8 cellular contexts compared by ENCODE assay signal in genomic region chr2:203909192-203909945, GRCh38. TPM values are rescaled to one million over a fixed set of nuclear protein-coding genes. Genes with fewer than 3 reads are reported as not detected.
DNase-seq lines count a peak whose midpoint lies in the region; ATAC-seq, FAIRE-seq and TF ChIP-seq lines count a peak whose summit lies in the region.

No MANE protein-coding gene starts in this region.

- no TSS peak for BruUV-seq in GM12878 (replicated peaks; lab: Mats Ljungman, UMichigan)

- no peak overlapping the region for H3K4me2 ChIP-seq in GM12878 (ENCODE audit: control insufficient read depth, insufficient read depth)

- SMC1A ChIA-PET in GM12878 (lab: Charles Lee; ENCODE audit: uncharacterized antibody, unreplicated experiment), result interaction anchor here (0.5 to 0.8 kb wide), 4 partner anchors 8 to 823 kb away, joined by 3 to 4 read pairs (median 4); no protein-coding TSS in a partner anchor

- CTCF ChIA-PET in GM12878 (lab: Yijun Ruan, JAX), result interaction anchor here (0.6 to 1.5 kb wide), 4 partner anchors 92 to 442 kb away, joined by 3 read pairs; no protein-coding TSS in a partner anchor

- no peaks in the 10 kb centered on the region for H3K9me3 ChIP-seq in GM12878 (replicated peaks; ENCODE audit: control insufficient read depth, insufficient read depth, low read length)

- H3K4me1 ChIP-seq in GM12878 (ENCODE audit: control insufficient read depth, insufficient read depth, low read length), result peaks cover 4% of the 10 kb centered on the region; the same call in 1 of the 2 replicates

- no peaks in the 10 kb centered on the region for H3K9me3 Mint-ChIP-seq in immature natural killer cell
- H3K9me3 Mint-ChIP-seq in stimulated activated effector memory CD8-positive, alpha-beta T cell treated with anti-CD3 and anti-CD28 coated beads, Interleukin-12 subunit alpha, Interleukin-12 subunit beta, amount 100 ng/mL, for 72 hours, result no peaks in the 10 kb centered on the region

- WGBS in GM12878 (ENCODE audit: insufficient coverage, insufficient replicate concordance, low lambda C conversion rate, missing lambda C conversion rate), result 34% methylated on average over 8 of the region's 8 CpGs

- POLR2A ChIA-PET in GM12878 (lab: Charles Lee), result no interaction called here

- 0 out of 4 replicates have a peak, but pooled peaks cover 0 to 5% of the 10 kb centered on the region in 2 experiments for H3K27me3 ChIP-seq in GM12878 (replicated peaks in 1 of 2; ENCODE audit: control insufficient read depth in 2 of 2, insufficient read depth in 2 of 2, low read length in 1 of 2)

- intact Hi-C loops in GM12878 (cut with micrococcal nuclease; ENCODE audit: unreplicated experiment), result loop anchor here (5.0 kb wide), 1 partner anchor 427 kb away; no protein-coding TSS in a partner anchor

- no peak for TF ChIP-seq EP300 in GM12878 (IDR thresholded peaks at IDR 0.05; ENCODE audit: borderline replicate concordance in 1 of 2, control insufficient read depth in 1 of 2, low read depth in 2 of 2, low read length in 2 of 2)

- no peaks in the 10 kb centered on the region for H3K79me2 ChIP-seq in GM12878 (ENCODE audit: control insufficient read depth, insufficient read depth, low read length)

- no peak overlapping the region for H3K9ac ChIP-seq in GM12878 (ENCODE audit: control insufficient read depth, insufficient read depth, low read length)

- no peak overlapping the region for H3K27ac Mint-ChIP-seq in immature natural killer cell
- H3K27ac Mint-ChIP-seq in stimulated activated effector memory CD8-positive, alpha-beta T cell treated with anti-CD3 and anti-CD28 coated beads, Interleukin-12 subunit alpha, Interleukin-12 subunit beta, amount 100 ng/mL, for 72 hours, result peak overlapping the region; percentile 52

- H3K36me3 ChIP-seq in GM12878 (ENCODE audit: control insufficient read depth in 2 of 2, insufficient read depth in 2 of 2, low read length in 1 of 2), result no peaks in the 10 kb centered on the region

- H3K4me3 Mint-ChIP-seq in immature natural killer cell, result no peak overlapping the region
- peak overlapping the region; percentile 7 for H3K4me3 Mint-ChIP-seq in stimulated activated effector memory CD8-positive, alpha-beta T cell treated with anti-CD3 and anti-CD28 coated beads, Interleukin-12 subunit alpha, Interleukin-12 subunit beta, amount 100 ng/mL, for 72 hours

- DNase-seq in AG08395 (ENCODE audit: low spot score), result peak; percentile 76
- peak; percentile 10 for DNase-seq in GM12865 (ENCODE audit: low read depth)
- peak; percentile 30 for DNase-seq in NCI-H748 treated with DMSO at 0.1 percent for 48 hours (lab: John Stamatoyannopoulos, UW)
- no peak for DNase-seq in GM12878 (ENCODE audit: low read depth, low spot score)
- peak in 2 of 3 donors; percentile 3 to 14 for DNase-seq in immature natural killer cell
- no peak for DNase-seq in stimulated activated effector memory CD8-positive, alpha-beta T cell treated with anti-CD3 and anti-CD28 coated beads, Interleukin-12 subunit alpha, Interleukin-12 subunit beta, amount 100 ng/mL, for 72 hours (ENCODE audit: low spot score in 2 of 2)
- DNase-seq in HK-2 (ENCODE audit: unreplicated experiment), result no peak

- TF ChIP-seq POLR2A in GM12878 (IDR thresholded peaks at IDR 0.05; ENCODE audit: low read depth, low read length), result no peak

- H3K4me1 Mint-ChIP-seq in immature natural killer cell, result peaks cover 0 to 3% of the 10 kb centered on the region in 2 donors
- H3K4me1 Mint-ChIP-seq in stimulated activated effector memory CD8-positive, alpha-beta T cell treated with anti-CD3 and anti-CD28 coated beads, Interleukin-12 subunit alpha, Interleukin-12 subunit beta, amount 100 ng/mL, for 72 hours, result peaks cover 25% of the 10 kb centered on the region

- H2AFZ ChIP-seq in GM12878 (ENCODE audit: control insufficient read depth, low read depth, low read length), result no peak overlapping the region

- no peak overlapping the region for H3K27ac ChIP-seq in GM12878 (ENCODE audit: control insufficient read depth, insufficient read depth)

- RAD21 ChIA-PET in GM12878 (lab: Charles Lee; ENCODE audit: unreplicated experiment), result no interaction called here

- H3K4me3 ChIP-seq in GM12865 (ENCODE audit: low read depth, low read length), result no peak overlapping the region
- H3K4me3 ChIP-seq in GM12878, result no peak overlapping the region

- no peaks in the 10 kb centered on the region for H4K20me1 ChIP-seq in GM12878 (ENCODE audit: control insufficient read depth, insufficient read depth)

- in situ Hi-C loops in GM12878 (cut with MboI), result no loop called here

- no peak for FAIRE-seq in GM12878 (lab: Jason Lieb, UNC)

- no peaks in the 10 kb centered on the region for H3K36me3 Mint-ChIP-seq in immature natural killer cell
- H3K36me3 Mint-ChIP-seq in stimulated activated effector memory CD8-positive, alpha-beta T cell treated with anti-CD3 and anti-CD28 coated beads, Interleukin-12 subunit alpha, Interleukin-12 subunit beta, amount 100 ng/mL, for 72 hours, result no peaks in the 10 kb centered on the region

- TF ChIP-seq CTCF in GM12865 (IDR thresholded peaks at IDR 0.05; ENCODE audit: insufficient read depth, low read depth, low read length, missing control alignments), result peak; percentile 36
- TF ChIP-seq CTCF in GM12878 (IDR thresholded peaks at IDR 0.05 in 2 of 3, conservative IDR thresholded peaks at IDR 0.05 in 1 of 3; ENCODE audit: control insufficient read depth in 2 of 3, extremely low read depth in 1 of 3, insufficient read depth in 1 of 3, low read depth in 3 of 3, low read length in 3 of 3), result peak; percentile 38 to 40 (median 39); a peak in 4 of 6 replicates

- H3K27me3 Mint-ChIP-seq in immature natural killer cell (ENCODE audit: low read depth in 3 of 3), result peaks cover 0 to 4% (median 4%) of the 10 kb centered on the region in 3 donors

- ATAC-seq in GM12878, result peak; percentile 40; the same call in 1 of the 3 replicates
- ATAC-seq in stimulated activated effector memory CD8-positive, alpha-beta T cell treated with anti-CD3 and anti-CD28 coated beads, Interleukin-12 subunit alpha, Interleukin-12 subunit beta, amount 100 ng/mL, for 72 hours, result peak; percentile 76
- ATAC-seq in GM18907 (IDR thresholded peaks at IDR 0.05; ENCODE audit: unreplicated experiment), result no peak

- TF ChIP-seq RAD21 in GM12878 (IDR thresholded peaks at IDR 0.05; ENCODE audit: insufficient read depth, low read depth, low read length), result peak; percentile 67

TF ChIP-seq in GM12878, 131 proteins besides CTCF, POLR2A, EP300 and RAD21:
- TF ChIP-seq SPI1 (IDR thresholded peaks at IDR 0.05; ENCODE audit: borderline replicate concordance, insufficient read depth, low read depth, low read length) (peak; percentile 33; the same call in 1 of the 2 replicates), KDM1A (IDR thresholded peaks at IDR 0.05; ENCODE audit: borderline replicate concordance) (no peak), SMC3 (IDR thresholded peaks at IDR 0.05; ENCODE audit: borderline replicate concordance, low read length) (peak; percentile 30; the same call in 1 of the 2 replicates)
- TF ChIP-seq, protein P1, sequence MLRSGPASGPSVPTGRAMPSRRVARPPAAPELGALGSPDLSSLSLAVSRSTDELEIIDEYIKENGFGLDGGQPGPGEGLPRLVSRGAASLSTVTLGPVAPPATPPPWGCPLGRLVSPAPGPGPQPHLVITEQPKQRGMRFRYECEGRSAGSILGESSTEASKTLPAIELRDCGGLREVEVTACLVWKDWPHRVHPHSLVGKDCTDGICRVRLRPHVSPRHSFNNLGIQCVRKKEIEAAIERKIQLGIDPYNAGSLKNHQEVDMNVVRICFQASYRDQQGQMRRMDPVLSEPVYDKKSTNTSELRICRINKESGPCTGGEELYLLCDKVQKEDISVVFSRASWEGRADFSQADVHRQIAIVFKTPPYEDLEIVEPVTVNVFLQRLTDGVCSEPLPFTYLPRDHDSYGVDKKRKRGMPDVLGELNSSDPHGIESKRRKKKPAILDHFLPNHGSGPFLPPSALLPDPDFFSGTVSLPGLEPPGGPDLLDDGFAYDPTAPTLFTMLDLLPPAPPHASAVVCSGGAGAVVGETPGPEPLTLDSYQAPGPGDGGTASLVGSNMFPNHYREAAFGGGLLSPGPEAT (IDR thresholded peaks at IDR 0.05; ENCODE audit: low read depth), result no peak
TF ChIP-seq in GM12878: peak in this region for 2.

RNA-seq across cellular contexts. Expression of gene ICOS, which starts 27.2 kb away (rescaled TPM):
- 0.23 and 0.29 TPM in 2 replicates for total RNA-seq in GM12878 (2013; cell fraction: nucleolus; rRNA removed)
- total RNA-seq in GM12878 (2014; rRNA removed), result 0.93 and 1.1 TPM in 2 replicates
- 0.85 and 0.92 TPM in 2 replicates for total RNA-seq in GM12878 (2014; rRNA removed; fragmentation: Illumina TruSeq; extraction: Trizol)
- total RNA-seq in GM12878 (2021), result 0.77 and 1.0 TPM in 2 replicates
- not detected for polyA plus RNA-seq in GM12878 (2011; ENCODE audit: low read depth)
- 36.0 and 46.8 TPM in 2 replicates for polyA plus RNA-seq in GM12878 (2011; rRNA removed)
- polyA plus RNA-seq in GM12878 (2011; cell fraction: cytosol; rRNA removed), result 19.6 and 25.3 TPM in 2 replicates
- polyA plus RNA-seq in GM12878 (2011; cell fraction: nucleus; rRNA removed), result 13.4 and 19.2 TPM in 2 replicates
- not detected in 2 replicates for polyA plus RNA-seq in GM12878 (2012)
- 0.90 and 1.4 TPM in 2 replicates for polyA plus RNA-seq in GM12878 (2014; fragmentation: Illumina TruSeq; extraction: Trizol)
- 1 to 10 TPM in 1 of 2 experiments, under 1 TPM in 1; 0.75 to 1.5 TPM for polyA plus RNA-seq in GM12878 (2014; fragmentation: Nextera tagmentation; extraction: Ambion mirVana)
- polyA plus RNA-seq in GM12878 (2014; rRNA removed), result 0.47 and 0.76 TPM in 2 replicates
- under 1 TPM; 0.47 to 0.68 TPM for polyA plus RNA-seq in GM12878 (2016; fragmentation: Nextera tagmentation; extraction: Ambion mirVana)
- polyA minus RNA-seq in GM12878 (2011; rRNA and poly(A)+ RNA removed), result 25.7 and 27.1 TPM in 2 replicates
- polyA minus RNA-seq in GM12878 (2011; cell fraction: cytosol; rRNA and poly(A)+ RNA removed), result 6.4 and 6.5 TPM in 2 replicates
- 5.9 and 7.0 TPM in 2 replicates for polyA minus RNA-seq in GM12878 (2011; cell fraction: nucleus; rRNA and poly(A)+ RNA removed)
- polyA plus RNA-seq in immature natural killer cell, result under 1 TPM; 0.13 to 0.97 (median 0.80) TPM

RNA-seq across cellular contexts. Expression of gene CTLA4, which starts 41.8 kb away (rescaled TPM):
- total RNA-seq in GM12878 (2013; cell fraction: nucleolus; rRNA removed), result not detected in 2 replicates
- total RNA-seq in GM12878 (2014; rRNA removed), result not detected in 2 replicates
- total RNA-seq in GM12878 (2014; rRNA removed; fragmentation: Illumina TruSeq; extraction: Trizol), result not detected in 2 replicates
- total RNA-seq in GM12878 (2021), result 0.29 TPM in 1 of 2 replicates, not detected in the other
- polyA plus RNA-seq in GM12878 (2011; ENCODE audit: low read depth), result not detected
- polyA plus RNA-seq in GM12878 (2011; rRNA removed), result not detected in 2 replicates
- not detected in 2 replicates for polyA plus RNA-seq in GM12878 (2011; cell fraction: cytosol; rRNA removed)
- polyA plus RNA-seq in GM12878 (2011; cell fraction: nucleus; rRNA removed), result not detected in 2 replicates
- not detected in 2 replicates for polyA plus RNA-seq in GM12878 (2012)
- not detected in 2 replicates for polyA plus RNA-seq in GM12878 (2014; fragmentation: Illumina TruSeq; extraction: Trizol)
- polyA plus RNA-seq in GM12878 (2014; fragmentation: Nextera tagmentation; extraction: Ambion mirVana), result not detected
- polyA plus RNA-seq in GM12878 (2014; rRNA removed), result not detected in 2 replicates
- polyA plus RNA-seq in GM12878 (2016; fragmentation: Nextera tagmentation; extraction: Ambion mirVana), result not detected
- not detected in 2 replicates for polyA minus RNA-seq in GM12878 (2011; rRNA and poly(A)+ RNA removed)
- not detected in 2 replicates for polyA minus RNA-seq in GM12878 (2011; cell fraction: cytosol; rRNA and poly(A)+ RNA removed)
- not detected in 2 replicates for polyA minus RNA-seq in GM12878 (2011; cell fraction: nucleus; rRNA and poly(A)+ RNA removed)
- 1 to 10 TPM in 1 of 3 donors, not detected in 2; 1.1 TPM for polyA plus RNA-seq in immature natural killer cell

Comparison
In these comparisons a context has a peak if more than half of its experiments do, and no peak if none do; other contexts are left out.
1. DNase-seq: peak in AG08395 (single experiment), GM12865 (single experiment), NCI-H748 treated with DMSO at 0.1 percent for 48 hours (single experiment) and immature natural killer cell (2 of 3); none in GM12878 (single experiment), stimulated activated effector memory CD8-positive, alpha-beta T cell treated with anti-CD3 and anti-CD28 coated beads, Interleukin-12 subunit alpha, Interleukin-12 subunit beta, amount 100 ng/mL, for 72 hours (0 of 2) and HK-2 (single experiment).